Comparison of ENCODE assay signal across 36 cellular contexts in the genomic region with DNA sequence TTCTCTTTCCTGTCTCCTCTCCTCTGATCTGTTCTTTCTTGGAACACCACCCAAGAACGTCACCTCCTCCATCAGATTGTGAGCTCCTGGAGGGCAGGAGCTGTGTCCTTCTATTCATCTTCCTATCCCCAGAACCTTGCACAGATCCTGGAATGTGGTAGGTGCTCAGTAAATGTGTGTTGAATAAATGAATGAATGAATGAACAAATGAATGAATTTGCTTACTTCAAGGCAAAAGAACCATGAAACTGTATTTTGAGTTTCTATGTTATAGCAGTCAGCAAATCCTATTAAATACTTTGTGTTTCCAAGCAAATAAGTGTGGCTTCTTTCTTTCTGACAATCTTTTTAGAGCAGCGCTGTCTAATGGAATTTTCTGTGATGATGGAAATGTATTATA. TPM values are rescaled to one million over a fixed set of nuclear protein-coding genes. Genes with fewer than 3 reads are reported as not detected.
"Had no signal": no experiment of that assay in that cellular context is flagged by ENCODE, and none has a peak within 500 bp of the region (broad histone marks: within the 10 kb centered on the region; RNA-seq: fewer than 3 reads in every experiment).

No MANE protein-coding gene starts in this region.

- H3K27me3 ChIP-seq: neutrophil, pancreas, testis, tibial artery, transverse colon, upper lobe of right lung, uterus had no signal

- H3K4me3 ChIP-seq: pancreas, prostate gland, skin epidermis, smooth muscle cell, spleen, suprapubic skin, testis, tibial artery, transverse colon, upper lobe of right lung, uterus had no signal

- H3K9me3 ChIP-seq: neutrophil, pancreas, prostate gland, spleen, suprapubic skin, testis, tibial artery, transverse colon, upper lobe of right lung, uterus had no signal

- FAIRE-seq: pancreas had no signal

- H3K4me2 ChIP-seq: smooth muscle cell had no signal

- H3K27ac ChIP-seq: neutrophil, pancreas, prostate gland, skin epidermis, spleen, suprapubic skin, testis, tibial artery, transverse colon, upper lobe of right lung, uterus had no signal

- H3K4me1 ChIP-seq: pancreas, prostate gland, spleen, suprapubic skin, testis, tibial artery, transverse colon, upper lobe of right lung, uterus had no signal

- DNase-seq: naive B cell; naive thymus-derived CD8-positive, alpha-beta T cell; nephron progenitor cell; nucleus accumbens; pancreas; retina; right cardiac atrium; spleen; stimulated activated CD4-positive, alpha-beta T cell treated with anti-CD3 and anti-CD28 coated beads, Interleukin-12 subunit alpha, Interleukin-12 subunit beta, amount 100 ng/mL, for 4 hours; stimulated activated CD4-positive, alpha-beta T cell treated with anti-CD3 and anti-CD28 coated beads, Interleukin-1b, Interleukin-23, amount 100 ng/mL, for 48 hours; stimulated activated CD4-positive, alpha-beta T cell treated with anti-CD3 and anti-CD28 coated beads, Interleukin-4, amount 100 ng/mL, for 1 hour; stimulated activated CD4-positive, alpha-beta T cell treated with anti-CD3 and anti-CD28 coated beads, Interleukin-4, amount 100 ng/mL, for 4 hours; stimulated activated CD8-positive, alpha-beta memory T cell treated with anti-CD3 and anti-CD28 coated beads, Interleukin-4, amount 100 ng/mL, for 48 hours; stimulated activated naive CD4-positive, alpha-beta T cell; stimulated activated naive CD8-positive, alpha-beta T cell treated with anti-CD3 and anti-CD28 coated beads, Interleukin-15, amount 100 ng/mL, for 72 hours; stimulated activated naive CD8-positive, alpha-beta T cell treated with anti-CD3 and anti-CD28 coated beads, Interleukin-15, Interleukin-2, amounts not matched to agents 100 U/mL and 50 U/mL, for 24 hours; substantia nigra; testis; tibial artery; transverse colon; upper lobe of right lung; uterus had no signal

- H3K36me3 ChIP-seq: neutrophil, pancreas, prostate gland, spleen, suprapubic skin, tibial artery, transverse colon, upper lobe of right lung, uterus had no signal

- ATAC-seq: naive thymus-derived CD8-positive, alpha-beta T cell; natural killer cell treated with Interleukin-12 subunit alpha and Interleukin-12 subunit beta and Interleukin-15 and Interleukin-18, amount 100 ng/mL, for 72 hours; pancreas; right cardiac atrium; sciatic nerve; stimulated activated memory B cell treated with anti-CD40 and anti-IgM and Interleukin-4, amounts not matched to agents 10 μg/mL and 1 μg/mL and 100 μg/mL, for 72 hours; stimulated activated naive CD8-positive, alpha-beta T cell treated with anti-CD3 and anti-CD28 coated beads, Interleukin-15, amount 100 ng/mL, for 72 hours; stimulated activated naive CD8-positive, alpha-beta T cell treated with anti-CD3 and anti-CD28 coated beads, Interleukin-15, Interleukin-2, amounts not matched to agents 100 U/mL and 50 U/mL, for 24 hours; upper lobe of right lung had no signal

RNA-seq across cellular contexts. Expression of gene FABP1, which starts 14.8 kb away (rescaled TPM):
- total RNA-seq: naive thymus-derived CD8-positive, alpha-beta T cell; natural killer cell treated with Interleukin-12 subunit alpha and Interleukin-12 subunit beta and Interleukin-15 and Interleukin-18, amount 100 ng/mL, for 72 hours; neural crest cell; omental fat pad; osteocyte; posterior vena cava; prostate gland; pulmonary artery endothelial cell; right cardiac atrium; sciatic nerve; smooth muscle cell; spleen; upper lobe of right lung; urinary bladder had no signal
- polyA plus RNA-seq: naive thymus-derived CD8-positive, alpha-beta T cell had no signal

RNA-seq across cellular contexts. Expression of gene SMYD1, which starts 45.4 kb away (rescaled TPM):
- total RNA-seq: naive thymus-derived CD8-positive, alpha-beta T cell; natural killer cell treated with Interleukin-12 subunit alpha and Interleukin-12 subunit beta and Interleukin-15 and Interleukin-18, amount 100 ng/mL, for 72 hours; neural crest cell; omental fat pad; osteocyte; posterior vena cava; pulmonary artery endothelial cell; smooth muscle cell; spleen; suprapubic skin; upper lobe of right lung had no signal
- polyA plus RNA-seq: naive thymus-derived CD8-positive, alpha-beta T cell; pancreas; smooth muscle cell had no signal
